ENCODE assay signal across 8 cellular contexts in the genomic region with DNA sequence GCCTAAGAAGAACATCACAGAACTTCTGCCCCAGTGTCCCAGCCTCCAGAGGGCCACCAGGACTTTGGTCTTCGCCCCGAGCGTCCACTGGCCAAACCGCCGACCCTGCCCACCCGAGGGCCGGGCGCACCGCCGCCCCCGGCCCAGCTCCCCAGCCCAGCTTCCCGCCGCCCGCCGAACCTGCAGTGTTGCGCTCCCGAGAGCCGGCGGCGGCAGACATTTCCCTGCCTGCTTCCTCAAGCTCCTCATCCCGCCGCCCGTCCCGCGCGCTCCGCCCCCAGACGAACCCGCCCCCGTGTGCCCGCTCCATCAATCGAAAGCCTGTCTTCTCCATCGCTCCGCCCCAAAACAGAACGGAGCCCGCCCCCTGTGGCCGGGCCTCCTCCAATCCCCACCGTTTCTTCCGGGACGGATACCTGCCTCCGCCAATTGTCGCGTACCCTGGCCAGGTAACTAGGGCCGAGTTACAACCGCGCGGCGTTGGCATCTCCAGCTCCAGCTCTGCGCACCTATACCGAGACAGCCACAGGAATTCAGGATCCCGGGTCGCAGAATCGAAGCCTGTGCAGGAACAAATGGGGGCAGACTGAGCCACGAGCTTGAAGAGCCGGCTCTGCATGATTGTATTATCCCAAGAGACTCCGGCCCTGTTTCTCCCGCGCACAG. TPM values are rescaled to one million over a fixed set of nuclear protein-coding genes. Genes with fewer than 3 reads are reported as not detected.
DNase-seq lines count a peak whose midpoint lies in the region; ATAC-seq and TF ChIP-seq lines count a peak whose summit lies in the region.

No MANE protein-coding gene starts in this region.

- no peaks in the 10 kb centered on the region for H3K27me3 ChIP-seq in adipocyte (replicated peaks; ENCODE audit: control insufficient read depth, insufficient read depth, low read length)
- no peaks in the 10 kb centered on the region for H3K27me3 ChIP-seq in heart right ventricle
- H3K27me3 ChIP-seq in upper lobe of left lung: no peaks in the 10 kb centered on the region

- TF ChIP-seq EP300 in upper lobe of left lung (IDR thresholded peaks at IDR 0.05): no peak

- 1% methylated on average over 57 to 58 of the region's 58 CpGs for WGBS in heart right ventricle, 2 donors
- WGBS in upper lobe of left lung, 2 donors: 0 to 2% methylated on average over 13 to 48 of the region's 58 CpGs

- peak; percentile 96 for DNase-seq in GM13977 (ENCODE audit: low spot score)
- peak; percentile 72 for DNase-seq in NCI-H1436 treated with DMSO at 0.1 percent for 48 hours (lab: John Stamatoyannopoulos, UW)
- peak; percentile 96 for DNase-seq in SW480 (ENCODE audit: low spot score)
- DNase-seq in adipocyte (ENCODE audit: low read depth): peak; percentile 98
- peak; percentile 96 to 97 for DNase-seq in heart right ventricle
- DNase-seq in posterior cingulate gyrus: peak; percentile 89 to 99 (median 96)
- DNase-seq in upper lobe of left lung: peak; percentile 96 to 98

- in situ Hi-C loops in GM13977 (cut with MboI; ENCODE audit: low pct_unique_long_range_greater_than_20kb, low sequenced_read_pairs, unreplicated experiment): no loop called here

- TF ChIP-seq CTCF in GM13977 (IDR thresholded peaks at IDR 0.05; ENCODE audit: extremely low read depth, insufficient read depth, missing control alignments): no peak
- peak in 4 of 9 donors; percentile 6 to 38 (median 18) for TF ChIP-seq CTCF in heart right ventricle (IDR thresholded peaks at IDR 0.05)
- peak in 4 of 6 experiments; percentile 9 to 38 (median 16) for TF ChIP-seq CTCF in upper lobe of left lung (IDR thresholded peaks at IDR 0.05)

- peak; percentile 89 for ATAC-seq in HG02852 (IDR thresholded peaks at IDR 0.05; ENCODE audit: unreplicated experiment)
- ATAC-seq in heart right ventricle: peak; percentile 96 to 100 (median 99)
- peak; percentile 98 to 100 for ATAC-seq in upper lobe of left lung (ENCODE audit: low FRiP score in 2 of 2)

- TF ChIP-seq POLR2A in upper lobe of left lung (IDR thresholded peaks at IDR 0.05): peak in 2 of 4 donors; percentile 13 to 77

- H3K4me3 ChIP-seq in adipocyte (ENCODE audit: low read length): peak overlapping the region; percentile 87
- peak overlapping the region; percentile 34 to 91 (median 79) for H3K4me3 ChIP-seq in heart right ventricle
- H3K4me3 ChIP-seq in upper lobe of left lung: peak overlapping the region; percentile 67 to 92 (median 84)

- H3K4me1 ChIP-seq in adipocyte (ENCODE audit: control insufficient read depth, insufficient read depth, low read length): peaks cover 31% of the 10 kb centered on the region
- peaks cover 0 to 48% (median 31%) of the 10 kb centered on the region in 9 donors for H3K4me1 ChIP-seq in heart right ventricle
- peaks cover 20 to 32% (median 25%) of the 10 kb centered on the region in 4 donors for H3K4me1 ChIP-seq in upper lobe of left lung

- peak overlapping the region in 9 of 10 donors; percentile 51 to 84 (median 81) for H3K27ac ChIP-seq in heart right ventricle
- H3K27ac ChIP-seq in upper lobe of left lung: peak overlapping the region; percentile 77 to 91 (median 84)

- intact Hi-C loops in heart right ventricle (cut with DNase I) (loop anchor here in 1 of 10 donors (2.0 kb wide), 1 partner anchor 15 kb away; the partner anchor contains the start of gene INPP5B), posterior cingulate gyrus (cut with DNase I) (loop anchor here (1.0 kb wide), 1 partner anchor 15 kb away; no protein-coding TSS in a partner anchor)

- H3K36me3 ChIP-seq in adipocyte (ENCODE audit: control insufficient read depth, insufficient read depth, low read length, severe bottlenecking) (peaks cover 38% of the 10 kb centered on the region), heart right ventricle (peaks cover 0 to 55% (median 6%) of the 10 kb centered on the region in 9 donors), upper lobe of left lung (peaks cover 0 to 29% (median 12%) of the 10 kb centered on the region in 4 donors)

- H3K9me3 ChIP-seq in adipocyte (ENCODE audit: control insufficient read depth, low read length) (no peaks in the 10 kb centered on the region), heart right ventricle (no peaks in the 10 kb centered on the region), upper lobe of left lung (no peaks in the 10 kb centered on the region)

- H3K9ac ChIP-seq in adipocyte (ENCODE audit: low read length): peak overlapping the region; percentile 88

RNA-seq across cellular contexts. Expression of gene INPP5B, which starts 15.2 kb away (rescaled TPM):
- total RNA-seq in heart right ventricle (10 to 100 TPM in 9 of 10 donors, 1 to 10 TPM in 1; 8.7 to 16.7 (median 12.5) TPM), upper lobe of left lung (100 to 1,000 TPM in 1 of 6 donors, 10 to 100 TPM in 5; 25.8 to 201 (median 44.1) TPM)
- polyA plus RNA-seq in heart right ventricle: 10 to 100 TPM in 1 of 2 donors, 1 to 10 TPM in 1; 4.1 to 17.3 TPM

RNA-seq across cellular contexts. Expression of gene SF3A3, which starts 58.2 kb away (rescaled TPM):
- 10 to 100 TPM; 21.0 to 30.3 (median 27.1) TPM for total RNA-seq in heart right ventricle
- polyA plus RNA-seq in heart right ventricle: 10 to 100 TPM; 14.2 to 18.6 TPM
- 10 to 100 TPM; 36.5 to 80.7 (median 42.8) TPM for total RNA-seq in upper lobe of left lung

Comparison
In these comparisons a context has a peak if more than half of its experiments do, and no peak if none do; other contexts are left out.
1. Peak in every context shown above with its lines: DNase-seq, ATAC-seq, H3K4me3 ChIP-seq and H3K27ac ChIP-seq.